In genomic region chr10:78516236-78516635, GRCh38 we compare ENCODE assay signal across 16 cellular contexts.
DNase-seq lines count a peak whose midpoint lies in the region; ATAC-seq and TF ChIP-seq lines count a peak whose summit lies in the region.
"Had no signal": no experiment of that assay in that cellular context is flagged by ENCODE, and none has a peak within 500 bp of the region (broad histone marks: within the 10 kb centered on the region; RNA-seq: fewer than 3 reads in every experiment).

No MANE protein-coding gene starts in this region.

- H2BK5ac ChIP-seq in neuronal stem cell (ENCODE audit: low read length), result no peak overlapping the region

- H3K4me1 ChIP-seq in neuronal stem cell (ENCODE audit: control insufficient read depth in 2 of 2, insufficient read depth in 1 of 2, low read depth in 1 of 2, low read length in 2 of 2), result peaks cover 0 to 4% of the 10 kb centered on the region in 2 donors
- H3K4me1 ChIP-seq in stomach smooth muscle (ENCODE audit: control insufficient read depth, insufficient read depth, low read length), result peaks cover 52% of the 10 kb centered on the region
- peaks cover 22% of the 10 kb centered on the region for H3K4me1 ChIP-seq in PC-3 (ENCODE audit: insufficient read depth, low read length)

- no peaks in the 10 kb centered on the region for H3K79me2 ChIP-seq in PC-3 (ENCODE audit: low read length)

- H4K91ac ChIP-seq in neuronal stem cell (ENCODE audit: low read depth, low read length, poor library complexity), result no peak overlapping the region

- intact Hi-C loops in PC-3 (cut with micrococcal nuclease), result no loop called here

- POLR2A ChIA-PET in PC-3 (lab: Charles Lee; ENCODE audit: unreplicated experiment), result no interaction called here

- WGBS in neuronal stem cell (ENCODE audit: extremely low coverage in 2 of 2, insufficient read length in 2 of 2, insufficient replicate concordance in 1 of 2), 2 donors, result no CpG with 5 or more reads among the region's 3 CpGs

- H3K79me1 ChIP-seq in neuronal stem cell (ENCODE audit: low read depth, low read length), result no peaks in the 10 kb centered on the region

- no peak overlapping the region for H2BK12ac ChIP-seq in neuronal stem cell (ENCODE audit: low read length)

- no peaks in the 10 kb centered on the region for H3K27me3 ChIP-seq in neuronal stem cell (ENCODE audit: control insufficient read depth in 3 of 3, insufficient read depth in 3 of 3, low read depth in 1 of 3, low read length in 3 of 3)
- no peaks in the 10 kb centered on the region for H3K27me3 ChIP-seq in stomach smooth muscle (ENCODE audit: control insufficient read depth in 1 of 2, insufficient read depth in 2 of 2, low read length in 2 of 2)
- no peaks in the 10 kb centered on the region for H3K27me3 ChIP-seq in PC-3 (ENCODE audit: low read length)
- H3K27me3 ChIP-seq: MG63 had no signal

- no peak overlapping the region for H4K8ac ChIP-seq in neuronal stem cell (ENCODE audit: low read depth, low read length)

- H3K9me2 ChIP-seq in PC-3 (replicated peaks; ENCODE audit: low read length), result 0 out of 2 replicates have a peak, but pooled peaks cover 5% of the 10 kb centered on the region

- H3K14ac ChIP-seq in neuronal stem cell (ENCODE audit: low read length), result no peak overlapping the region

- no peak for ATAC-seq in PC-3

- H2BK120ac ChIP-seq in neuronal stem cell (ENCODE audit: low read depth, low read length), result no peak overlapping the region

- no peak overlapping the region for H3K23ac ChIP-seq in neuronal stem cell (ENCODE audit: low read depth, low read length, poor library complexity)

- no peaks in the 10 kb centered on the region for H4K20me1 ChIP-seq in PC-3 (ENCODE audit: low read length)

- H2BK15ac ChIP-seq in neuronal stem cell (ENCODE audit: low read length), result peak overlapping the region; percentile 49

- H3K4me2 ChIP-seq in neuronal stem cell (ENCODE audit: insufficient read depth, low read length, poor library complexity, severe bottlenecking) (no peak overlapping the region), PC-3 (ENCODE audit: low read length) (no peak overlapping the region)

- H3K9ac ChIP-seq in neuronal stem cell (ENCODE audit: low read depth, low read length, poor library complexity), result no peak overlapping the region
- no peak overlapping the region for H3K9ac ChIP-seq in stomach smooth muscle (ENCODE audit: low read length in 2 of 2)
- no peak overlapping the region for H3K9ac ChIP-seq in PC-3 (ENCODE audit: low read length)

- no peak overlapping the region for H2AK5ac ChIP-seq in neuronal stem cell (ENCODE audit: low read depth, low read length)

- H3K18ac ChIP-seq in neuronal stem cell (ENCODE audit: low read length), result no peak overlapping the region

- DNase-seq in coronary artery (ENCODE audit: low spot score), result peak; percentile 66
- peak; percentile 16 for DNase-seq in islet precursor cell
- no peak for DNase-seq in neuronal stem cell (ENCODE audit: low spot score)
- no peak for DNase-seq in PC-3
- DNase-seq in GM03348 (ENCODE audit: low spot score), result no peak
- no peak for DNase-seq in NOMO-1 treated with DMSO at 0.1 percent for 48 hours (lab: John Stamatoyannopoulos, UW; ENCODE audit: unreplicated experiment)
- DNase-seq in T-helper 1 cell, result no peak
- DNase-seq: CD4-positive, CD25-positive, alpha-beta regulatory T cell; DMS53; H7; MG63; NCI-H1092; NCI-H146; NCI-H510A treated with DMSO at 0.1 percent for 48 hours; SHP77 had no signal

- H3K9me3 ChIP-seq in neuronal stem cell (replicated peaks in 1 of 2; ENCODE audit: control insufficient read depth in 2 of 2, insufficient read depth in 1 of 2, low read depth in 1 of 2, low read length in 2 of 2), result no peaks in the 10 kb centered on the region
- H3K9me3 ChIP-seq in stomach smooth muscle (ENCODE audit: control insufficient read depth in 2 of 2, low read length in 2 of 2), result no peaks in the 10 kb centered on the region
- H3K9me3 ChIP-seq in PC-3 (ENCODE audit: low read length), result no peaks in the 10 kb centered on the region
- H3K9me3 ChIP-seq: MG63 had no signal

- CTCF ChIA-PET in PC-3 (lab: Charles Lee), result no interaction called here

- no peaks in the 10 kb centered on the region for H3F3A ChIP-seq in PC-3 (ENCODE audit: low read length, unreplicated experiment)

- H3K4me3 ChIP-seq in coronary artery (no peak overlapping the region), neuronal stem cell (ENCODE audit: low read length in 2 of 2) (no peak overlapping the region), stomach smooth muscle (ENCODE audit: low read length in 2 of 2) (peak overlapping the region in 1 of 2 donors; percentile 22), PC-3 (ENCODE audit: low read length) (no peak overlapping the region)
- H3K4me3 ChIP-seq: MG63 had no signal

- H3K4ac ChIP-seq in neuronal stem cell (ENCODE audit: low read length), result no peak overlapping the region

- BruUV-seq in PC-3 (replicated peaks; lab: Mats Ljungman, UMichigan), result no TSS peak

- H3K27ac ChIP-seq in coronary artery (no peak overlapping the region), neuronal stem cell (replicated peaks; ENCODE audit: low read length) (no peak overlapping the region), stomach smooth muscle (ENCODE audit: low read length) (peak overlapping the region; percentile 49), PC-3 (ENCODE audit: low read length) (no peak overlapping the region)

- H2AFZ ChIP-seq in neuronal stem cell (ENCODE audit: low read length) (no peak overlapping the region), PC-3 (ENCODE audit: low read length) (no peak overlapping the region)

- no peak for TF ChIP-seq CTCF in coronary artery (IDR thresholded peaks at IDR 0.05)
- no peak for TF ChIP-seq CTCF in PC-3 (conservative IDR thresholded peaks at IDR 0.05; ENCODE audit: low read depth, low read length)

- no peaks in the 10 kb centered on the region for H3K36me3 ChIP-seq in neuronal stem cell (replicated peaks in 1 of 2; ENCODE audit: control insufficient read depth in 2 of 2, insufficient read depth in 2 of 2, low read length in 2 of 2)
- no peaks in the 10 kb centered on the region for H3K36me3 ChIP-seq in stomach smooth muscle (ENCODE audit: control insufficient read depth in 2 of 2, insufficient read depth in 2 of 2, low read length in 2 of 2)
- H3K36me3 ChIP-seq in PC-3 (ENCODE audit: low read depth, low read length), result no peaks in the 10 kb centered on the region
- H3K36me3 ChIP-seq: MG63 had no signal

Comparison
In these comparisons a context has a peak if more than half of its experiments do, and no peak if none do; other contexts are left out.
1. DNase-seq: peak in coronary artery (single experiment) and islet precursor cell (single experiment); none in neuronal stem cell (single experiment), PC-3 (single experiment), GM03348 (single experiment), NOMO-1 treated with DMSO at 0.1 percent for 48 hours (single experiment) and T-helper 1 cell (0 of 5).